1 cellular context compared by ENCODE assay signal in the genomic region with DNA sequence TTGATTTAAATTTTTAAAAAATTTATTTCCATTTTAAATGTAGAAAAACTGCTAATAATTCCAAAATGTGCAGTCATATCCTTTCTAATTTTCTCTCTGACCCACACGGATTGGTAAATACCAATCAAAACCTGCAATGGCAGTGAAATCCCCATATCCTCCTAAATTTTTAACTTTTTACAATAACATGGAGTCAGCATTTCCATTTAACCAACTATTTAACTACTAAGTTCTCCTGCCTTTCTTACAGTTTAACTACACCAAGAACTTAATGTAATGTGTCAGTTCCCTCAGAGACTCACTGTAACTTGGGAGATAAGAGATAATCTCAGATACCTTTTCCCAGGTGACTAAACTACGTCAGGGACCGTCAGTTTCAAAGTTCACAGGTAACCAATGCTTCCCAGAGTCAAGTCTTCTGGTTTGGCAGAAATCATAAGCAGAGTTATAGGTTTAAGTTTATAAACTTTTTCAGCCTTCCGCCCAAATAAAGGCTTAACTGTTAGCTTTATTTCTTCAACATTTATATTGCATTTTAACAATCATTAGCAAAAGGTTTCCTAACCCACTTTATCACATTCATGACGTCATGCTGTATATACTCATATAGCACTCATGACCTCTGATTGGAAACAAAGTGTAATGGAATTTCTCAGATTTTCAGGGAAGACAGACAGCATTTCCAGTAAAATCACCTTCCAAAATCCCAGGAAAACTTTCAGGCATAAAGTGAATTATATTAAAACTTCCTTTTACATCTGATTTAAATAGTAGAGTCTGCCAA.
A peak's percentile ranks its signal among the peaks of the same experiment; 100 is the strongest.
TF ChIP-seq lines count a peak whose summit lies in the region.

No MANE protein-coding gene starts in this region.

TF ChIP-seq in HepG2, 621 proteins besides CTCF, POLR2A, EP300 and RAD21:
- TF ChIP-seq ATF7 (IDR thresholded peaks at IDR 0.05) = peak; percentile 52
- TF ChIP-seq ATF7 (CRISPR knock-in tag; IDR thresholded peaks at IDR 0.05) = no peak
- TF ChIP-seq SP5 (CRISPR knock-in tag; IDR thresholded peaks at IDR 0.05; ENCODE audit: borderline replicate concordance, low read depth) = no peak
- no peak for TF ChIP-seq HINFP (CRISPR knock-in tag; IDR thresholded peaks at IDR 0.05; ENCODE audit: low read depth)
- 0 out of 2 replicates have a peak, but pooled peaks have one; percentile 19 for TF ChIP-seq CREB1 (IDR thresholded peaks at IDR 0.05)
- TF ChIP-seq CREB1 (CRISPR knock-in tag; IDR thresholded peaks at IDR 0.05) = no peak
- TF ChIP-seq SP1 (IDR thresholded peaks at IDR 0.05) = no peak
- TF ChIP-seq SP1 (CRISPR knock-in tag; IDR thresholded peaks at IDR 0.05) = no peak
- TF ChIP-seq MAFK (conservative IDR thresholded peaks at IDR 0.05 in 1 of 2, IDR thresholded peaks at IDR 0.05 in 1 of 2; ENCODE audit: low read length in 2 of 2) = peak; percentile 1 to 53; a peak in 2 of 4 replicates
